ENCODE assay signal across 15 cellular contexts in the genomic region with DNA sequence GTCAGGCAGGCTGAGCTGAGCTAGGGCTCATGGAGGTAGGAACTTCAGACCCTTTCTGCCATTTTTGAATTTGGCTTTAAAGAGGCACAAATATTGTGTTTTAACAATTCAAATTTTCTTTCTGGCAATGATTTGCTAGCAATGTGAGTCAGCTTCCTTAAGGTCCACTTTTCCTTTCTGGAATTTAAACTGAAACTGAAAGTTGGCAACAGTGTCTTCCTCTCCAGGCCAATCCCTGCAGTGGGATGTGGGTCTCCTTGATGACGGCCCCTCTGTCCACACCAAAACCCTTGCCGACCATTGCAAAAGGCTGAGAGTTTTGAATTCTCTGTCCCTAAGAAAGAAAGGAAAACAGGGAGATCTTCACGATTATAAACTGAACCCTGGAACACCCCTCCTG. TPM values are rescaled to one million over a fixed set of nuclear protein-coding genes. Genes with fewer than 3 reads are reported as not detected.
DNase-seq lines count a peak whose midpoint lies in the region; ATAC-seq and TF ChIP-seq lines count a peak whose summit lies in the region.
"Had no signal": no experiment of that assay in that cellular context is flagged by ENCODE, and none has a peak within 500 bp of the region (broad histone marks: within the 10 kb centered on the region; RNA-seq: fewer than 3 reads in every experiment).

No MANE protein-coding gene starts in this region.

- POLR2A ChIA-PET in AG04449 (lab: Yijun Ruan, JAX) = no interaction called here

- H3K4me3 ChIP-seq in AG04449 (ENCODE audit: low read depth, low read length) (no peak overlapping the region), MG63 (no peak overlapping the region), epithelial cell of proximal tubule (ENCODE audit: low read depth, low read length) (no peak overlapping the region), mucosa of descending colon (no peak overlapping the region), HAP-1 (no peak overlapping the region)
- H3K4me3 ChIP-seq: K562 had no signal

- peak; percentile 9 for DNase-seq in AG04449 (ENCODE audit: low read depth, low spot score)
- peak; percentile 35 for DNase-seq in MG63
- peak; percentile 43 for DNase-seq in epithelial cell of proximal tubule (ENCODE audit: low read depth)
- no peak for DNase-seq in mucosa of descending colon
- DNase-seq in LoVo (ENCODE audit: low spot score) = no peak
- DNase-seq in GM19238 (ENCODE audit: insufficient read length, low spot score) = no peak
- DNase-seq in COLO668 (lab: John Stamatoyannopoulos, UW; ENCODE audit: unreplicated experiment) = no peak
- DNase-seq in HAP-1 (ENCODE audit: low spot score in 2 of 2) = no peak
- DNase-seq: activated CD4-positive, alpha-beta T cell treated with anti-CD3 and anti-CD28 coated beads, Interleukin-2, amount 10 ng/mL, durations not matched to agents 24 days and 14 days; activated effector memory CD4-positive, alpha-beta T cell treated with anti-CD3 and anti-CD28 coated beads, Interleukin-2, amount 50 U/mL, for 16 hours; BE2C; cortex of kidney; NCI-H187 treated with DMSO at 0.1 percent for 48 hours had no signal

- TF ChIP-seq CTCF in AG04449 (IDR thresholded peaks at IDR 0.05; ENCODE audit: insufficient read depth, low read length, missing control alignments) (no peak), epithelial cell of proximal tubule (conservative IDR thresholded peaks at IDR 0.05; ENCODE audit: low read depth, low read length) (no peak), mucosa of descending colon (IDR thresholded peaks at IDR 0.05) (no peak)

- H3K36me3 ChIP-seq in MG63 (no peaks in the 10 kb centered on the region), mucosa of descending colon (ENCODE audit: low read depth) (no peaks in the 10 kb centered on the region), HAP-1 (replicated peaks) (no peaks in the 10 kb centered on the region)
- H3K36me3 ChIP-seq: BE2C had no signal

- peak; percentile 77 for ATAC-seq in mucosa of descending colon
- ATAC-seq: K562 had no signal

- H3K4me1 ChIP-seq in mucosa of descending colon (ENCODE audit: low read depth) = no peaks in the 10 kb centered on the region
- no peaks in the 10 kb centered on the region for H3K4me1 ChIP-seq in HAP-1

- in situ Hi-C loops in HAP-1 (cut with MboI; ENCODE audit: low sequenced_read_pairs) = loop anchor here (25.0 kb wide), 1 partner anchor 879 kb away; a partner anchor contains a TSS

- intact Hi-C loops in mucosa of descending colon (cut with DNase I, micrococcal nuclease) = no loop called here

- H3K27me3 ChIP-seq in MG63 (no peaks in the 10 kb centered on the region), HAP-1 (ENCODE audit: low read depth) (no peaks in the 10 kb centered on the region)
- H3K27me3 ChIP-seq: BE2C had no signal

- no peaks in the 10 kb centered on the region for H3K9me3 ChIP-seq in MG63
- no peaks in the 10 kb centered on the region for H3K9me3 ChIP-seq in mucosa of descending colon
- H3K9me3 ChIP-seq in HAP-1 = no peaks in the 10 kb centered on the region
- H3K9me3 ChIP-seq: BE2C had no signal

- CTCF ChIA-PET in AG04449 (lab: Yijun Ruan, JAX) = interaction anchor here (1.2 to 3.0 kb wide), 2 partner anchors 12 to 14 kb away, joined by 3 to 11 read pairs; no protein-coding TSS in a partner anchor

RNA-seq across cellular contexts. Expression of a gene that starts 27.1 kb away (rescaled TPM):
- 1,752 and 2,233 TPM in 2 replicates for total RNA-seq in MG63 (2014; rRNA removed; shearing (Covaris generic); ENCODE audit: low replicate concordance)
- total RNA-seq in epithelial cell of proximal tubule (2,720 and 3,068 TPM in 2 replicates), mucosa of descending colon (1,000 to 10,000 TPM in 1 of 3 donors, 100 to 1,000 TPM in 2; 692 to 1,050 (median 908) TPM)

RNA-seq across cellular contexts. Expression of a gene that starts 33.8 kb away (rescaled TPM):
- total RNA-seq in MG63 (2014; rRNA removed; shearing (Covaris generic); ENCODE audit: low replicate concordance) = not detected in 2 replicates
- total RNA-seq in epithelial cell of proximal tubule (0.35 TPM in 1 of 2 replicates, not detected in the other), mucosa of descending colon (1 to 10 TPM in 1 of 3 donors, under 1 TPM in 2; 0.44 to 1.4 (median 0.92) TPM)
- total RNA-seq: activated CD4-positive, alpha-beta T cell treated with anti-CD3 and anti-CD28 coated beads, Interleukin-2, amount 10 ng/mL, durations not matched to agents 24 days and 14 days; G401 had no signal

RNA-seq across cellular contexts. Expression of a gene that starts 50.5 kb away (rescaled TPM):
- total RNA-seq in MG63 (2014; rRNA removed; shearing (Covaris generic); ENCODE audit: low replicate concordance) = 18.2 and 28.8 TPM in 2 replicates
- total RNA-seq in epithelial cell of proximal tubule = 20.8 and 29.7 TPM in 2 replicates
- 10 to 100 TPM; 29.3 to 35.3 (median 34.4) TPM for total RNA-seq in mucosa of descending colon

Comparison
In these comparisons a context has a peak if more than half of its experiments do, and no peak if none do; other contexts are left out.
1. DNase-seq: peak in AG04449 (single experiment), MG63 (single experiment) and epithelial cell of proximal tubule (single experiment); none in mucosa of descending colon (0 of 3), LoVo (single experiment), GM19238 (single experiment), COLO668 (single experiment) and HAP-1 (0 of 2).